ENCODE assay signal across 8 cellular contexts in genomic region chr7:92633211-92633906, GRCh38. TPM values are rescaled to one million over a fixed set of nuclear protein-coding genes. Genes with fewer than 3 reads are reported as not detected.
A peak's percentile ranks its signal among the peaks of the same experiment; 100 is the strongest.
DNase-seq lines count a peak whose midpoint lies in the region; ATAC-seq and TF ChIP-seq lines count a peak whose summit lies in the region.

No MANE protein-coding gene starts in this region.

- peaks cover 64% of the 10 kb centered on the region for H3K4me1 Mint-ChIP-seq in activated naive CD4-positive, alpha-beta T cell treated with anti-CD3 and anti-CD28 coated beads, Interleukin-2, amount 10 ng/mL, durations not matched to agents 7 days and 5 days

- no peaks in the 10 kb centered on the region for H3K27me3 Mint-ChIP-seq in activated naive CD4-positive, alpha-beta T cell treated with anti-CD3 and anti-CD28 coated beads, Interleukin-2, amount 10 ng/mL, durations not matched to agents 7 days and 5 days

- no peak for TF ChIP-seq CTCF in NB4 (IDR thresholded peaks at IDR 0.05; ENCODE audit: low read depth, low read length)

- no peak overlapping the region for H3K4me3 Mint-ChIP-seq in activated naive CD4-positive, alpha-beta T cell treated with anti-CD3 and anti-CD28 coated beads, Interleukin-2, amount 10 ng/mL, durations not matched to agents 7 days and 5 days

- H3K4me3 ChIP-seq in NB4 (ENCODE audit: low read depth, low read length): no peak overlapping the region

- peak; percentile 2 to 6 for ATAC-seq in activated CD4-positive, CD25-positive, alpha-beta regulatory T cell treated with anti-CD3 and anti-CD28 coated beads, Interleukin-2, amount 50 U/mL, for 24 hours

- peaks cover 30% of the 10 kb centered on the region for H3K36me3 Mint-ChIP-seq in activated naive CD4-positive, alpha-beta T cell treated with anti-CD3 and anti-CD28 coated beads, Interleukin-2, amount 10 ng/mL, durations not matched to agents 7 days and 5 days

- CTCF ChIA-PET in activated naive CD4-positive, alpha-beta T cell treated with anti-CD3 and anti-CD28 coated beads, Interleukin-2, amount 10 ng/mL, durations not matched to agents 7 days and 5 days (lab: Charles Lee): interaction anchor here (1.2 to 1.4 kb wide), 2 partner anchors 12 to 200 kb away, joined by 3 to 5 read pairs; no protein-coding TSS in a partner anchor

- no peak for TF ChIP-seq POLR2A in NB4 (IDR thresholded peaks at IDR 0.05; ENCODE audit: extremely low read depth, insufficient read length)

- no peak for DNase-seq in activated CD4-positive, CD25-positive, alpha-beta regulatory T cell treated with anti-CD3 and anti-CD28 coated beads, Interleukin-2, amount 50 U/mL, for 72 hours
- DNase-seq in NB4 (ENCODE audit: low read depth) (peak; percentile 86), glomerular endothelial cell (ENCODE audit: extremely low read depth, low read depth, low spot score) (peak; percentile 99), pulmonary artery endothelial cell (ENCODE audit: low read depth, low spot score) (peak; percentile 98), GOT3 (lab: John Stamatoyannopoulos, UW) (no peak), retina (no peak)
- DNase-seq in activated naive CD4-positive, alpha-beta T cell treated with anti-CD3 and anti-CD28 coated beads, Interleukin-2, amount 10 ng/mL, durations not matched to agents 7 days and 5 days: no peak

- H3K27ac Mint-ChIP-seq in activated naive CD4-positive, alpha-beta T cell treated with anti-CD3 and anti-CD28 coated beads, Interleukin-2, amount 10 ng/mL, durations not matched to agents 7 days and 5 days: peak overlapping the region; percentile 85

- H3K9me3 Mint-ChIP-seq in activated naive CD4-positive, alpha-beta T cell treated with anti-CD3 and anti-CD28 coated beads, Interleukin-2, amount 10 ng/mL, durations not matched to agents 7 days and 5 days: peaks cover 17% of the 10 kb centered on the region

RNA-seq across cellular contexts. Expression of gene FAM133B, which starts 43.2 kb away (rescaled TPM):
- total RNA-seq in glomerular endothelial cell: 9.4 and 13.8 TPM in 2 replicates
- total RNA-seq in pulmonary artery endothelial cell: 11.3 and 31.9 TPM in 2 replicates

Comparison
In these comparisons a context has a peak if more than half of its experiments do, and no peak if none do; other contexts are left out.
1. DNase-seq: peak in NB4 (single experiment), glomerular endothelial cell (single experiment) and pulmonary artery endothelial cell (single experiment); none in activated CD4-positive, CD25-positive, alpha-beta regulatory T cell treated with anti-CD3 and anti-CD28 coated beads, Interleukin-2, amount 50 U/mL, for 72 hours (single experiment), activated naive CD4-positive, alpha-beta T cell treated with anti-CD3 and anti-CD28 coated beads, Interleukin-2, amount 10 ng/mL, durations not matched to agents 7 days and 5 days (single experiment), GOT3 (single experiment) and retina (single experiment).